Comparison of ENCODE assay signal across 10 cellular contexts in the genomic region with DNA sequence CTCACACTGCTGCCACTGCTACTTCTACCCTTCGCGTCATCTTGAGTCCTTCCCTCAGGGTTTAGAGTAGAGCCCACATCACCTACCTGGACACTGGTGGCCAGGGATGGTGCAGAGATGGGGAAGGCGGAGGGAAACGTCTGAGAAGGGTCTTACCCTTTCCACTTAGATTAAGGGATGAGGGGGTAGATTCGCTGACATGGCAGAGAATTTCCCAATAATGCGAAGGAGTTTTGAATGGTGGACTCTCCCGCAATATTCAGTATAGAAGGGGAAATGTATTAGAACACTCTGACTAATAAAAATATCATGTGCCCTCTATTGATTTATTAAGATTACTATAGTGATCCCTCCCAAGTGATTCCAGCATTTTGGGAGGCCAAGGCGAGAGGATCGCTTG.
"Had no signal": no experiment of that assay in that cellular context is flagged by ENCODE, and none has a peak within 500 bp of the region (broad histone marks: within the 10 kb centered on the region; RNA-seq: fewer than 3 reads in every experiment).

No MANE protein-coding gene starts in this region.

- H3K9me3 ChIP-seq: HAP-1 had no signal

- H3K4me2 ChIP-seq: GM23338 had no signal

- H3K27ac Mint-ChIP-seq: GM23338, HFFc6 had no signal

- H2AFZ ChIP-seq: GM23248, GM23338 had no signal

- H3K4me3 Mint-ChIP-seq: GM23338, HFFc6 had no signal

- H3K36me3 ChIP-seq: HAP-1 had no signal

- DNase-seq: GM23248, GOT3, H7, HCEC 1CT, HFFc6 had no signal

- ATAC-seq: GM23338, HCT116 had no signal

- H3K9me3 Mint-ChIP-seq: GM23338, HFFc6 had no signal

- H3K27ac ChIP-seq: GM23248 had no signal

- FAIRE-seq: H1, H54 had no signal

- H3K4me3 ChIP-seq: GM23248, GM23338, HAP-1 had no signal

- H3K4me1 ChIP-seq: HAP-1 had no signal

- H3K9ac ChIP-seq: GM23248 had no signal
